23 cellular contexts compared by ENCODE assay signal in genomic region chr13:104650426-104650825, GRCh38.
"Had no signal": no experiment of that assay in that cellular context is flagged by ENCODE, and none has a peak within 500 bp of the region (broad histone marks: within the 10 kb centered on the region; RNA-seq: fewer than 3 reads in every experiment).

No MANE protein-coding gene starts in this region.

- H3K4me1 Mint-ChIP-seq: activated CD4-positive, alpha-beta T cell treated with anti-CD3 and anti-CD28 coated beads for 36 hours; activated CD8-positive, alpha-beta memory T cell treated with anti-CD3 and anti-CD28 coated beads, Interleukin-2, amount 10 ng/mL, durations not matched to agents 7 days and 5 days; central memory CD8-positive, alpha-beta T cell; stimulated activated effector memory CD8-positive, alpha-beta T cell treated with anti-CD3 and anti-CD28 coated beads, Interleukin-12 subunit alpha, Interleukin-12 subunit beta, amount 100 ng/mL, for 72 hours had no signal

- H3K27ac Mint-ChIP-seq: activated CD4-positive, alpha-beta T cell treated with anti-CD3 and anti-CD28 coated beads for 36 hours; activated CD8-positive, alpha-beta memory T cell treated with anti-CD3 and anti-CD28 coated beads, Interleukin-2, amount 10 ng/mL, durations not matched to agents 7 days and 5 days; activated CD8-positive, alpha-beta T cell treated with anti-CD3 and anti-CD28 coated beads, Interleukin-2, amount 10 ng/mL, durations not matched to agents 7 days and 5 days; activated naive CD4-positive, alpha-beta T cell treated with anti-CD3 and anti-CD28 coated beads, Interleukin-2, amount 50 U/mL, for 72 hours; activated T-cell treated with anti-CD3 and anti-CD28 coated beads, Interleukin-2, amount 50 U/mL, for 72 hours; dendritic cell treated with granulocyte-macrophage colony-stimulating factor and Interleukin-4, amounts not matched to agents 40 ng/mL and 50 ng/mL, for 4 days; natural killer cell treated with Interleukin-12 subunit alpha and Interleukin-12 subunit beta and Interleukin-15 and Interleukin-18, amount 100 ng/mL, for 72 hours; stimulated activated effector memory CD8-positive, alpha-beta T cell treated with anti-CD3 and anti-CD28 coated beads, Interleukin-12 subunit alpha, Interleukin-12 subunit beta, amount 100 ng/mL, for 72 hours; stimulated activated naive CD8-positive, alpha-beta T cell treated with anti-CD3 and anti-CD28 coated beads, Interleukin-15, Interleukin-2, amounts not matched to agents 100 ng/mL and 50 ng/mL, for 24 hours; type B pancreatic cell had no signal

- H3K4me3 Mint-ChIP-seq: activated CD4-positive, alpha-beta T cell treated with anti-CD3 and anti-CD28 coated beads for 36 hours; activated CD8-positive, alpha-beta memory T cell treated with anti-CD3 and anti-CD28 coated beads, Interleukin-2, amount 10 ng/mL, durations not matched to agents 7 days and 5 days; activated CD8-positive, alpha-beta T cell treated with anti-CD3 and anti-CD28 coated beads, Interleukin-2, amount 10 ng/mL, durations not matched to agents 7 days and 5 days; activated T-cell treated with anti-CD3 and anti-CD28 coated beads, Interleukin-2, amount 50 U/mL, for 72 hours; central memory CD8-positive, alpha-beta T cell; dendritic cell treated with granulocyte-macrophage colony-stimulating factor and Interleukin-4, amounts not matched to agents 40 ng/mL and 50 ng/mL, for 4 days; natural killer cell treated with Interleukin-12 subunit alpha and Interleukin-12 subunit beta and Interleukin-15 and Interleukin-18, amount 100 ng/mL, for 72 hours; stimulated activated effector memory CD8-positive, alpha-beta T cell treated with anti-CD3 and anti-CD28 coated beads, Interleukin-12 subunit alpha, Interleukin-12 subunit beta, amount 100 ng/mL, for 72 hours; stimulated activated naive CD8-positive, alpha-beta T cell treated with anti-CD3 and anti-CD28 coated beads, Interleukin-15, Interleukin-2, amounts not matched to agents 100 ng/mL and 50 ng/mL, for 24 hours; type B pancreatic cell had no signal

- H3K27me3 Mint-ChIP-seq: activated CD4-positive, alpha-beta T cell treated with anti-CD3 and anti-CD28 coated beads for 36 hours; activated CD8-positive, alpha-beta memory T cell treated with anti-CD3 and anti-CD28 coated beads, Interleukin-2, amount 10 ng/mL, durations not matched to agents 7 days and 5 days; central memory CD8-positive, alpha-beta T cell; dendritic cell treated with granulocyte-macrophage colony-stimulating factor and Interleukin-4, amounts not matched to agents 40 ng/mL and 50 ng/mL, for 4 days; natural killer cell treated with Interleukin-12 subunit alpha and Interleukin-12 subunit beta and Interleukin-15 and Interleukin-18, amount 100 ng/mL, for 72 hours; stimulated activated naive CD8-positive, alpha-beta T cell treated with anti-CD3 and anti-CD28 coated beads, Interleukin-15, Interleukin-2, amounts not matched to agents 100 ng/mL and 50 ng/mL, for 24 hours; type B pancreatic cell had no signal

- ATAC-seq: activated CD4-positive, alpha-beta T cell treated with anti-CD3 and anti-CD28 coated beads for 36 hours; activated CD8-positive, alpha-beta memory T cell treated with anti-CD3 and anti-CD28 coated beads, Interleukin-2, amount 10 ng/mL, durations not matched to agents 7 days and 5 days; activated CD8-positive, alpha-beta T cell treated with anti-CD3 and anti-CD28 coated beads, Interleukin-2, amount 10 ng/mL, durations not matched to agents 7 days and 5 days; activated naive CD4-positive, alpha-beta T cell treated with anti-CD3 and anti-CD28 coated beads, Interleukin-2, amount 50 U/mL, for 72 hours; activated T-cell treated with anti-CD3 and anti-CD28 coated beads, Interleukin-2, amount 50 U/mL, for 72 hours; mucosa of descending colon; natural killer cell treated with Interleukin-12 subunit alpha and Interleukin-12 subunit beta and Interleukin-15 and Interleukin-18, amount 100 ng/mL, for 72 hours; sciatic nerve; stimulated activated effector memory CD8-positive, alpha-beta T cell treated with anti-CD3 and anti-CD28 coated beads, Interleukin-12 subunit alpha, Interleukin-12 subunit beta, amount 100 ng/mL, for 72 hours had no signal

- DNase-seq: activated CD4-positive, alpha-beta T cell treated with anti-CD3 and anti-CD28 coated beads for 36 hours; activated CD4-positive, CD25-positive, alpha-beta regulatory T cell; activated CD8-positive, alpha-beta memory T cell treated with anti-CD3 and anti-CD28 coated beads, Interleukin-2, amount 10 ng/mL, durations not matched to agents 7 days and 5 days; activated CD8-positive, alpha-beta T cell treated with anti-CD3 and anti-CD28 coated beads, Interleukin-2, amount 10 ng/mL, durations not matched to agents 7 days and 5 days; activated naive CD4-positive, alpha-beta T cell; activated T-cell treated with anti-CD3 and anti-CD28 coated beads, Interleukin-2, amount 50 U/mL, for 72 hours; esophagus squamous epithelium; kidney glomerular epithelial cell; left ventricle myocardium inferior; mucosa of descending colon; posterior cingulate gyrus; stimulated activated CD4-positive, alpha-beta T cell treated with anti-CD3 and anti-CD28 coated beads, Interleukin-4, amount 100 ng/mL, for 24 hours had no signal

- H3K36me3 Mint-ChIP-seq: activated CD8-positive, alpha-beta memory T cell treated with anti-CD3 and anti-CD28 coated beads, Interleukin-2, amount 10 ng/mL, durations not matched to agents 7 days and 5 days; activated naive CD4-positive, alpha-beta T cell treated with anti-CD3 and anti-CD28 coated beads, Interleukin-2, amount 50 U/mL, for 72 hours; natural killer cell treated with Interleukin-12 subunit alpha and Interleukin-12 subunit beta and Interleukin-15 and Interleukin-18, amount 100 ng/mL, for 72 hours; stimulated activated effector memory CD8-positive, alpha-beta T cell treated with anti-CD3 and anti-CD28 coated beads, Interleukin-12 subunit alpha, Interleukin-12 subunit beta, amount 100 ng/mL, for 72 hours; type B pancreatic cell had no signal

- H3K4me3 ChIP-seq: esophagus squamous epithelium, left ventricle myocardium inferior, lung, mucosa of descending colon, skin epidermis, thoracic aorta had no signal

- H3K9me3 Mint-ChIP-seq: type B pancreatic cell had no signal
